In the genomic region with DNA sequence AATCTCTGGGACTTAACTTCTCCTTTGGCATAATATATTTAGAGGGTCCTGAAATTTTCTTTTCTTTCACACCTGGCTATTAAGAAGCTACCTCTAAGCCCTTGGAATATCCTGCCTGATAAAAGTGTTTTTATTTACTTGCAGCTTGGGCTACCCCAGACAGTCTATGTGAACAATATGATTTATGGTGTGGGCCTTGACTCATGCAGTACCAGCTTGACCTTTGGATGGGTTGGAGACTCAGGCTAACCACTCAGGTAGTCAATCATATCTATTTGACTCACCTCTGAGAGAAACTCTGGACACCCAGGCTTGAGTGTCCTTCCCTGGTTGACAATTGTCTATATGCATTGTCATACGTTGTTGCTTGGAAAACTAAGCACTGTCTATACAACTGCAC, we compare ENCODE assay signal across 30 cellular contexts.
"Had no signal": no experiment of that assay in that cellular context is flagged by ENCODE, and none has a peak within 500 bp of the region (broad histone marks: within the 10 kb centered on the region; RNA-seq: fewer than 3 reads in every experiment).

No MANE protein-coding gene starts in this region.

- H3K9me3 ChIP-seq: MG63, Peyer's patch had no signal

- H3K4me3 ChIP-seq: MG63, Peyer's patch had no signal

- H3K4me1 ChIP-seq: Peyer's patch had no signal

- H3K4me1 Mint-ChIP-seq: activated CD4-positive, alpha-beta T cell treated with anti-CD3 and anti-CD28 coated beads, Interleukin-2, amount 10 ng/mL, durations not matched to agents 24 days and 14 days; activated naive CD4-positive, alpha-beta T cell treated with anti-CD3 and anti-CD28 coated beads, Interleukin-2, amount 10 ng/mL, durations not matched to agents 7 days and 5 days; activated naive CD8-positive, alpha-beta T cell treated with anti-CD3 and anti-CD28 coated beads, Interleukin-2, amount 50 U/mL, for 24 hours; brain had no signal

- ATAC-seq: activated CD8-positive, alpha-beta T cell treated with anti-CD3 and anti-CD28 coated beads, Interleukin-2, amount 10 ng/mL, durations not matched to agents 7 days and 5 days; activated naive CD8-positive, alpha-beta T cell treated with anti-CD3 and anti-CD28 coated beads, Interleukin-2, amount 50 U/mL, for 24 hours; activated T-cell treated with anti-CD3 and anti-CD28 coated beads, Interleukin-2, amount 50 U/mL, for 4 hours had no signal

- H3K9me3 Mint-ChIP-seq: activated CD4-positive, alpha-beta T cell treated with anti-CD3 and anti-CD28 coated beads, Interleukin-2, amount 10 ng/mL, durations not matched to agents 24 days and 14 days; activated naive CD4-positive, alpha-beta T cell treated with anti-CD3 and anti-CD28 coated beads, Interleukin-2, amount 10 ng/mL, durations not matched to agents 7 days and 5 days; activated naive CD8-positive, alpha-beta T cell treated with anti-CD3 and anti-CD28 coated beads, Interleukin-2, amount 50 U/mL, for 24 hours; activated T-cell treated with anti-CD3 and anti-CD28 coated beads, Interleukin-2, amount 50 U/mL, for 4 hours; activated T-helper 1 cell treated with anti-CD3 and anti-CD28 coated beads, Interleukin-12 subunit alpha, Interleukin-12 subunit beta, Interleukin-2, Interleukin-4 antibody, amounts not matched to agents 30 ng/mL and 10 ng/mL and 1 ng/mL, durations not matched to agents 14 hours and 24 hours and 36 hours; brain had no signal

- H3K27ac Mint-ChIP-seq: activated CD4-positive, alpha-beta T cell treated with anti-CD3 and anti-CD28 coated beads, Interleukin-2, amount 10 ng/mL, durations not matched to agents 24 days and 14 days; activated CD8-positive, alpha-beta T cell treated with anti-CD3 and anti-CD28 coated beads, Interleukin-2, amount 10 ng/mL, durations not matched to agents 7 days and 5 days; activated naive CD4-positive, alpha-beta T cell treated with anti-CD3 and anti-CD28 coated beads, Interleukin-2, amount 10 ng/mL, durations not matched to agents 7 days and 5 days; activated naive CD8-positive, alpha-beta T cell; activated naive CD8-positive, alpha-beta T cell treated with anti-CD3 and anti-CD28 coated beads, Interleukin-2, amount 50 U/mL, for 24 hours; activated T-helper 1 cell treated with anti-CD3 and anti-CD28 coated beads, Interleukin-12 subunit alpha, Interleukin-12 subunit beta, Interleukin-2, Interleukin-4 antibody, amounts not matched to agents 30 ng/mL and 10 ng/mL and 1 ng/mL, durations not matched to agents 14 hours and 24 hours and 36 hours; brain had no signal

- DNase-seq: activated CD4-positive, alpha-beta T cell treated with anti-CD3 and anti-CD28 coated beads, Interleukin-2, amount 10 ng/mL, durations not matched to agents 24 days and 14 days; activated CD4-positive, alpha-beta T cell treated with anti-CD3 and anti-CD28 coated beads, Interleukin-2, amount 50 U/mL, for 48 hours; activated CD8-positive, alpha-beta T cell treated with anti-CD3 and anti-CD28 coated beads, Interleukin-2, amount 10 ng/mL, durations not matched to agents 7 days and 5 days; activated effector memory CD4-positive, alpha-beta T cell treated with Interleukin-2 at 50 U/mL for 16 hours; activated naive CD4-positive, alpha-beta T cell treated with anti-CD3 and anti-CD28 coated beads, Interleukin-2, amount 10 ng/mL, durations not matched to agents 7 days and 5 days; activated naive CD8-positive, alpha-beta T cell treated with anti-CD3 and anti-CD28 coated beads, Interleukin-2, amount 50 U/mL, for 24 hours; activated T-cell treated with anti-CD3 and anti-CD28 coated beads, Interleukin-2, amount 50 U/mL, for 4 hours; anterior cingulate cortex; caudate nucleus; cerebellar nuclear complex; Karpas-422; KBM-7; MG63; NCI-H1048; NCI-H1105 treated with DMSO at 0.1 percent for 48 hours; NCI-H1436; NCI-H1694; NCI-H1930; NCI-H2081 treated with DMSO at 0.1 percent for 48 hours; NCI-H226; NCI-H446 treated with DMSO at 0.1 percent for 48 hours; NCI-H524 treated with DMSO at 0.1 percent for 48 hours; Right ventricle myocardium superior; SW 1271; T1000 had no signal

- H3K4me3 Mint-ChIP-seq: activated CD4-positive, alpha-beta T cell treated with anti-CD3 and anti-CD28 coated beads, Interleukin-2, amount 10 ng/mL, durations not matched to agents 24 days and 14 days; activated CD8-positive, alpha-beta T cell treated with anti-CD3 and anti-CD28 coated beads, Interleukin-2, amount 10 ng/mL, durations not matched to agents 7 days and 5 days; activated naive CD4-positive, alpha-beta T cell treated with anti-CD3 and anti-CD28 coated beads, Interleukin-2, amount 10 ng/mL, durations not matched to agents 7 days and 5 days; activated naive CD8-positive, alpha-beta T cell; activated naive CD8-positive, alpha-beta T cell treated with anti-CD3 and anti-CD28 coated beads, Interleukin-2, amount 50 U/mL, for 24 hours; activated T-cell treated with anti-CD3 and anti-CD28 coated beads, Interleukin-2, amount 50 U/mL, for 4 hours; activated T-helper 1 cell treated with anti-CD3 and anti-CD28 coated beads, Interleukin-12 subunit alpha, Interleukin-12 subunit beta, Interleukin-2, Interleukin-4 antibody, amounts not matched to agents 30 ng/mL and 10 ng/mL and 1 ng/mL, durations not matched to agents 14 hours and 24 hours and 36 hours; brain had no signal

- H3K27me3 ChIP-seq: MG63, Peyer's patch had no signal

- H3K36me3 Mint-ChIP-seq: activated naive CD4-positive, alpha-beta T cell treated with anti-CD3 and anti-CD28 coated beads, Interleukin-2, amount 10 ng/mL, durations not matched to agents 7 days and 5 days; activated naive CD8-positive, alpha-beta T cell; brain had no signal

- H3K27ac ChIP-seq: Peyer's patch, RWPE1 had no signal

- H3K36me3 ChIP-seq: MG63, Peyer's patch had no signal
